Comparison of ENCODE assay signal across 1 cellular context in genomic region chr9:36559036-36559695, GRCh38.
TF ChIP-seq lines count a peak whose summit lies in the region.

No MANE protein-coding gene starts in this region.

TF ChIP-seq in GM12878, 131 proteins besides CTCF, POLR2A, EP300 and RAD21 (continued from another document):
- no peak for TF ChIP-seq ATF2 (IDR thresholded peaks at IDR 0.05; ENCODE audit: low read length)
- no peak for TF ChIP-seq YBX1 (IDR thresholded peaks at IDR 0.05)
